In genomic region chr1:12271033-12271432, GRCh38 we compare ENCODE assay signal across 1 cellular context.
TF ChIP-seq lines count a peak whose summit lies in the region.

No MANE protein-coding gene starts in this region.

TF ChIP-seq in K562, 482 proteins besides CTCF, POLR2A, EP300 and RAD21:
- TF ChIP-seq C11orf30 (IDR thresholded peaks at IDR 0.05; ENCODE audit: low read depth), result peak; percentile 48; the same call in 1 of the 2 replicates
- TF ChIP-seq KLF1 (tag; IDR thresholded peaks at IDR 0.05), result no peak
- no peak for TF ChIP-seq ETV5 (CRISPR knock-in tag; IDR thresholded peaks at IDR 0.05; ENCODE audit: low read depth)
- TF ChIP-seq BRD4 (IDR thresholded peaks at IDR 0.05), result no peak
- TF ChIP-seq ZNF316 (IDR thresholded peaks at IDR 0.05), result peak; percentile 79
- TF ChIP-seq ZNF512 (tag; IDR thresholded peaks at IDR 0.05), result no peak
- TF ChIP-seq NR3C1 (CRISPR knock-in tag; IDR thresholded peaks at IDR 0.05), result no peak
- no peak for TF ChIP-seq RUNX1 (IDR thresholded peaks at IDR 0.05; ENCODE audit: low read depth)
- TF ChIP-seq TAF15 (IDR thresholded peaks at IDR 0.05; ENCODE audit: low read depth, low read length), result no peak
